ENCODE assay signal across 1 cellular context in genomic region chr19:28170066-28170465, GRCh38.
TF ChIP-seq lines count a peak whose summit lies in the region.

No MANE protein-coding gene starts in this region.

TF ChIP-seq in GM23338, 12 proteins besides CTCF, POLR2A, EP300 and RAD21 (continued from another document):
- TF ChIP-seq REST (IDR thresholded peaks at IDR 0.05; ENCODE audit: unreplicated experiment): no peak
- TF ChIP-seq EZH2 (IDR thresholded peaks at IDR 0.05; ENCODE audit: low read depth, unreplicated experiment): no peak
- TF ChIP-seq NANOG (IDR thresholded peaks at IDR 0.05; ENCODE audit: borderline replicate concordance): no peak
- TF ChIP-seq CREB1 (CRISPR knock-in tag; IDR thresholded peaks at IDR 0.05; ENCODE audit: low read depth): no peak
- TF ChIP-seq ZNF462 (CRISPR knock-in tag; IDR thresholded peaks at IDR 0.05): no peak
- TF ChIP-seq STAT1 (IDR thresholded peaks at IDR 0.05; ENCODE audit: unreplicated experiment): no peak
- no peak for TF ChIP-seq ZNF331 (CRISPR knock-in tag; IDR thresholded peaks at IDR 0.05; ENCODE audit: low read depth)
